1 cellular context compared by ENCODE assay signal in the genomic region with DNA sequence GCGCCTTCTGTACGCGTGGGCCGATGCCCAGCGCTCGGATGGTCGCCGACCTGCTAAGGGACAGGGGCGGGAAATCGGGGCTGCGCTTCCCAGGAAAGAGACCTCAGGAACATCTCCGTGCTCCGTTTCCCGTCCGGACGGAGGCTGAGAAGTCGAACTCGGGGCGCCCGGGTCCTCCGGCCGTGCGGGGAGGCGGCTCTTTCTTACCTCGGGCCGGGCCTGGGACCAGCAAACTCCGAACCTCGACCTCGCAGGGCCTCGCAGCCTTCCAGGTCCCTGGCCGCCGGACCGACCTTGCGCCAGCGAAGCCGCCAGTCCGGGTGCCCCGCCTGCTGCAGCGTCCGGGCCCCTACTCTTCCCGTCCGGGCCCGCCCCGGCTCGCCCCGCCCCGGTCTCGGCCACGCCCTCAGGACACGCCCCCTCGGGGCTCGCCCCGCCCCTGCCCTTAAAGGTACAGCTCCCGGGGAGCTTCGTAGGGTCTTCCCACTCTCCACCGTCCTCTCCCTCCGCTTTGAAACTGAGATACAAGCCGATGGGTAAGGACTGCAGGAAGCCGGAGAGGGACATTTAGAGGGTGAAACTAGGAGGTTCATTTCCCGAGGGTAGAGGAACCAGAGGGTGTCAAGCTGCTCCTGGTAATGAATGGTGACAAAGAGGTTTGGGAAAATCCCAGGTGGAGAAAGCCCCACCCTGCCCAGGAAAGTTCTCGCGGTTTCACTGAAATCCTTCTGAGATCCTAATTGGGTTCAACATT.
TF ChIP-seq lines count a peak whose summit lies in the region.

SLC8B1 (minus strand) TSS at position 324 of the 754 bp plus-strand sequence. CDS start 2,231 bp downstream, outside the sequence.

TF ChIP-seq in HCT116, 20 proteins besides CTCF, POLR2A, EP300 and RAD21:
- TF ChIP-seq, protein P1, sequence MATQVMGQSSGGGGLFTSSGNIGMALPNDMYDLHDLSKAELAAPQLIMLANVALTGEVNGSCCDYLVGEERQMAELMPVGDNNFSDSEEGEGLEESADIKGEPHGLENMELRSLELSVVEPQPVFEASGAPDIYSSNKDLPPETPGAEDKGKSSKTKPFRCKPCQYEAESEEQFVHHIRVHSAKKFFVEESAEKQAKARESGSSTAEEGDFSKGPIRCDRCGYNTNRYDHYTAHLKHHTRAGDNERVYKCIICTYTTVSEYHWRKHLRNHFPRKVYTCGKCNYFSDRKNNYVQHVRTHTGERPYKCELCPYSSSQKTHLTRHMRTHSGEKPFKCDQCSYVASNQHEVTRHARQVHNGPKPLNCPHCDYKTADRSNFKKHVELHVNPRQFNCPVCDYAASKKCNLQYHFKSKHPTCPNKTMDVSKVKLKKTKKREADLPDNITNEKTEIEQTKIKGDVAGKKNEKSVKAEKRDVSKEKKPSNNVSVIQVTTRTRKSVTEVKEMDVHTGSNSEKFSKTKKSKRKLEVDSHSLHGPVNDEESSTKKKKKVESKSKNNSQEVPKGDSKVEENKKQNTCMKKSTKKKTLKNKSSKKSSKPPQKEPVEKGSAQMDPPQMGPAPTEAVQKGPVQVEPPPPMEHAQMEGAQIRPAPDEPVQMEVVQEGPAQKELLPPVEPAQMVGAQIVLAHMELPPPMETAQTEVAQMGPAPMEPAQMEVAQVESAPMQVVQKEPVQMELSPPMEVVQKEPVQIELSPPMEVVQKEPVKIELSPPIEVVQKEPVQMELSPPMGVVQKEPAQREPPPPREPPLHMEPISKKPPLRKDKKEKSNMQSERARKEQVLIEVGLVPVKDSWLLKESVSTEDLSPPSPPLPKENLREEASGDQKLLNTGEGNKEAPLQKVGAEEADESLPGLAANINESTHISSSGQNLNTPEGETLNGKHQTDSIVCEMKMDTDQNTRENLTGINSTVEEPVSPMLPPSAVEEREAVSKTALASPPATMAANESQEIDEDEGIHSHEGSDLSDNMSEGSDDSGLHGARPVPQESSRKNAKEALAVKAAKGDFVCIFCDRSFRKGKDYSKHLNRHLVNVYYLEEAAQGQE (IDR thresholded peaks at IDR 0.05; ENCODE audit: low read depth): no peak
- no peak for TF ChIP-seq FOSL1 (IDR thresholded peaks at IDR 0.05; ENCODE audit: low read depth)
- no peak for TF ChIP-seq EGR1 (IDR thresholded peaks at IDR 0.05; ENCODE audit: low read depth)
- peak; percentile 98 for TF ChIP-seq POLR2AphosphoS5 (IDR thresholded peaks at IDR 0.05; ENCODE audit: low read depth, low read length)
- no peak for TF ChIP-seq ZNF274 (IDR thresholded peaks at IDR 0.05; ENCODE audit: low read depth, low read length)
- peak; percentile 3 for TF ChIP-seq ZBTB33 (IDR thresholded peaks at IDR 0.05; ENCODE audit: extremely low read depth, insufficient replicate concordance, low read length)
- no peak for TF ChIP-seq ELF1 (IDR thresholded peaks at IDR 0.05; ENCODE audit: borderline replicate concordance, low read depth)
- peak; percentile 91 for TF ChIP-seq SP1 (IDR thresholded peaks at IDR 0.05; ENCODE audit: low read depth)
- TF ChIP-seq TCF7L2 (IDR thresholded peaks at IDR 0.05; ENCODE audit: borderline replicate concordance, extremely low read depth, insufficient read depth, insufficient read length): peak; percentile 14
- TF ChIP-seq ZFX (IDR thresholded peaks at IDR 0.05): peak; percentile 55; the same call in 1 of the 2 replicates
- no peak for TF ChIP-seq JUND (IDR thresholded peaks at IDR 0.05)
- TF ChIP-seq EZH2 (IDR thresholded peaks at IDR 0.05): no peak
- TF ChIP-seq, protein P2, sequence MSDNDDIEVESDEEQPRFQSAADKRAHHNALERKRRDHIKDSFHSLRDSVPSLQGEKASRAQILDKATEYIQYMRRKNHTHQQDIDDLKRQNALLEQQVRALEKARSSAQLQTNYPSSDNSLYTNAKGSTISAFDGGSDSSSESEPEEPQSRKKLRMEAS (IDR thresholded peaks at IDR 0.05): peak; percentile 76; the same call in 1 of the 2 replicates
- TF ChIP-seq EZH2phosphoT487 (IDR thresholded peaks at IDR 0.05; ENCODE audit: borderline replicate concordance): no peak
- no peak for TF ChIP-seq CBX3 (IDR thresholded peaks at IDR 0.05; ENCODE audit: low read depth)
- TF ChIP-seq SIN3A (IDR thresholded peaks at IDR 0.05; ENCODE audit: low read depth): peak; percentile 79
- TF ChIP-seq SRF (IDR thresholded peaks at IDR 0.05; ENCODE audit: low read depth): no peak
- TF ChIP-seq CEBPB (IDR thresholded peaks at IDR 0.05; ENCODE audit: low read depth): no peak
- peak; percentile 14 for TF ChIP-seq YY1 (IDR thresholded peaks at IDR 0.05; ENCODE audit: extremely low read depth, insufficient replicate concordance, low read depth, low read length)
- TF ChIP-seq ATF3 (IDR thresholded peaks at IDR 0.05): no peak
